ENCODE assay signal across 7 cellular contexts in the genomic region with DNA sequence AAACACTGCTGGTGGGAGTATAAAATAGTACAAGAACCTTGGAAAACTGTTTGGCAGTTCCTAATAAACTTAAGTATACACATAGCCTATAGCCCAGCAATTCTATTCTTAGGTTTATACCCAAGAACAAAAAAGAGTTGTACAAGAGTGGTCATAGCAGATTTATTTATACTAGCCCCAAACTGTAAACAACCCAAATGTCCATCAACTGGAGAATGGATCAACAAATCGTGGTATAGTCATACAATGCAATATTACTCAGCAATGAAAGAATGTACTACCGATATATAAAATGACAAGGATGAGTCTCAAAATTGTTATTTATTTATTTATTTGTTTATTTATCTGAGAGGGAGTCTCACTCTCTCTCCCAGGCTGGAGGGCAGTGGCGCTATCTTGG. TPM values are rescaled to one million over a fixed set of nuclear protein-coding genes. Genes with fewer than 3 reads are reported as not detected.
"Had no signal": no experiment of that assay in that cellular context is flagged by ENCODE, and none has a peak within 500 bp of the region (broad histone marks: within the 10 kb centered on the region; RNA-seq: fewer than 3 reads in every experiment).

No MANE protein-coding gene starts in this region.

- DNase-seq: GM23248, GOT3, H7 had no signal

- H2AFZ ChIP-seq: GM23248 had no signal

- H3K36me3 ChIP-seq: HAP-1 had no signal

- ATAC-seq: K562 had no signal

- H3K9ac ChIP-seq: GM23248 had no signal

- H3K27ac ChIP-seq: GM23248 had no signal

- H3K4me3 ChIP-seq: GM23248, HAP-1, K562 had no signal

RNA-seq across cellular contexts. Expression of a gene that starts 23.1 kb away (rescaled TPM):
- total RNA-seq: GM23248, H7, HT-29, K562 had no signal
- polyA plus RNA-seq: GM23248, K562 had no signal

RNA-seq across cellular contexts. Expression of a gene that starts 23.2 kb away (rescaled TPM):
- total RNA-seq: GM23248, H4, HT-29, K562 had no signal
- polyA plus RNA-seq: GM23248, K562 had no signal

RNA-seq across cellular contexts. Expression of a gene that starts 43.3 kb away (rescaled TPM):
- total RNA-seq: GM23248, HT-29 had no signal
- polyA plus RNA-seq: GM23248 had no signal

RNA-seq across cellular contexts. Expression of a gene that starts 54.7 kb away (rescaled TPM):
- total RNA-seq: GM23248, H4, HT-29, K562 had no signal
- polyA plus RNA-seq: GM23248, K562 had no signal
